14 cellular contexts compared by ENCODE assay signal in genomic region chr17:44987194-44987882, GRCh38. TPM values are rescaled to one million over a fixed set of nuclear protein-coding genes. Genes with fewer than 3 reads are reported as not detected.
DNase-seq lines count a peak whose midpoint lies in the region; ATAC-seq and TF ChIP-seq lines count a peak whose summit lies in the region.
"Had no signal": no experiment of that assay in that cellular context is flagged by ENCODE, and none has a peak within 500 bp of the region (broad histone marks: within the 10 kb centered on the region; RNA-seq: fewer than 3 reads in every experiment).

No MANE protein-coding gene starts in this region.

- 6 to 15% methylated on average over 8 to 18 of the region's 18 CpGs for WGBS in endodermal cell (ENCODE audit: insufficient coverage in 1 of 2, insufficient read length in 1 of 2), 2 experiments
- 1 to 4% methylated on average over 14 to 18 of the region's 18 CpGs for WGBS in testis, 2 donors

- 0 out of 2 replicates have a peak, but pooled peaks cover 3% of the 10 kb centered on the region for H3F3A ChIP-seq in DOHH2 (ENCODE audit: control insufficient read depth, insufficient read depth)

- H2AFZ ChIP-seq in neuron (ENCODE audit: low read depth, low read length): peak overlapping the region; percentile 57

- H3K4me1 ChIP-seq in DOHH2 (ENCODE audit: control insufficient read depth, low read length) (peaks cover 31% of the 10 kb centered on the region), endodermal cell (ENCODE audit: control insufficient read depth, insufficient read depth, low read length) (peaks cover 3% of the 10 kb centered on the region), neuron (ENCODE audit: insufficient read depth, low read length) (peaks cover 4% of the 10 kb centered on the region), testis (peaks cover 8% of the 10 kb centered on the region)
- H3K4me1 ChIP-seq: psoas muscle had no signal

- H4K20me1 ChIP-seq in DOHH2 (ENCODE audit: control insufficient read depth, insufficient read depth, low read depth, low read length): no peaks in the 10 kb centered on the region

- H3K4me1 Mint-ChIP-seq in endodermal cell: peaks cover 14% of the 10 kb centered on the region

- no peak for TF ChIP-seq POLR2A in testis (IDR thresholded peaks at IDR 0.05)

- no peak for TF ChIP-seq CTCF in DOHH2 (IDR thresholded peaks at IDR 0.05; ENCODE audit: low read depth, low read length, poor library complexity, severe bottlenecking)
- TF ChIP-seq CTCF in endodermal cell (conservative IDR thresholded peaks at IDR 0.05): no peak
- TF ChIP-seq CTCF in testis (IDR thresholded peaks at IDR 0.05): no peak

- no peaks in the 10 kb centered on the region for H3K79me2 ChIP-seq in DOHH2 (ENCODE audit: control insufficient read depth, low read length)

- no peaks in the 10 kb centered on the region for H3K9me2 ChIP-seq in DOHH2 (replicated peaks; ENCODE audit: control insufficient read depth, low read length)

- ATAC-seq in HG02981 (IDR thresholded peaks at IDR 0.05; ENCODE audit: unreplicated experiment): no peak
- ATAC-seq: psoas muscle had no signal

- H3K36me3 ChIP-seq in DOHH2 (ENCODE audit: control insufficient read depth, low read length): no peaks in the 10 kb centered on the region
- no peaks in the 10 kb centered on the region for H3K36me3 ChIP-seq in endodermal cell (ENCODE audit: control insufficient read depth, insufficient read depth, low read length)
- no peaks in the 10 kb centered on the region for H3K36me3 ChIP-seq in neuron (ENCODE audit: insufficient read depth, low read length)
- H3K36me3 ChIP-seq in testis (ENCODE audit: low read depth, missing control alignments): no peaks in the 10 kb centered on the region

- H3K27ac ChIP-seq in DOHH2 (ENCODE audit: low read depth, low read length) (no peak overlapping the region), endodermal cell (ENCODE audit: low read depth, low read length) (peak overlapping the region; percentile 83), testis (no peak overlapping the region)
- H3K27ac ChIP-seq: psoas muscle had no signal

- peaks cover 6% of the 10 kb centered on the region; the same call in 1 of the 2 replicates for H3K27me3 ChIP-seq in DOHH2 (ENCODE audit: control insufficient read depth, low read length)
- H3K27me3 ChIP-seq in endodermal cell (ENCODE audit: control insufficient read depth, insufficient read depth, low read length, poor library complexity, severe bottlenecking): no peaks in the 10 kb centered on the region
- no peaks in the 10 kb centered on the region for H3K27me3 ChIP-seq in neuron (ENCODE audit: insufficient read depth, low read length)
- no peaks in the 10 kb centered on the region for H3K27me3 ChIP-seq in testis

- no peaks in the 10 kb centered on the region for H3K9me3 Mint-ChIP-seq in endodermal cell

- H3K9ac ChIP-seq in endodermal cell (ENCODE audit: extremely low read depth, low read length, poor library complexity, severe bottlenecking): no peak overlapping the region

- H3K4me3 Mint-ChIP-seq in endodermal cell: peak overlapping the region; percentile 50

- intact Hi-C loops in testis (cut with DNase I; ENCODE audit: low total_unique reads): no loop called here

- DNase-seq in NCI-H82 (lab: John Stamatoyannopoulos, UW) (peak; percentile 88), endodermal cell (peak; percentile 93), testis (no peak), CD1c-positive myeloid dendritic cell (ENCODE audit: extremely low spot score) (no peak)
- no peak for DNase-seq in activated naive CD4-positive, alpha-beta T cell (lab: John Stamatoyannopoulos, UW)
- DNase-seq: NCI-H1048; OCI-M1; psoas muscle; stimulated activated CD4-positive, alpha-beta T cell treated with anti-CD3 and anti-CD28 coated beads, Interleukin-4, amount 100 ng/mL, for 1 hour; T-helper 9 cell had no signal

- H3K27ac Mint-ChIP-seq in endodermal cell: peak overlapping the region; percentile 72

- H3K9me3 ChIP-seq in DOHH2 (ENCODE audit: control insufficient read depth, insufficient read depth, low read length): no peaks in the 10 kb centered on the region; the same call in 1 of the 2 replicates
- no peaks in the 10 kb centered on the region for H3K9me3 ChIP-seq in endodermal cell (ENCODE audit: control insufficient read depth, low read length)
- H3K9me3 ChIP-seq in neuron (ENCODE audit: low read length): no peaks in the 10 kb centered on the region
- H3K9me3 ChIP-seq in testis: no peaks in the 10 kb centered on the region
- H3K9me3 ChIP-seq: psoas muscle had no signal

- H3K27me3 Mint-ChIP-seq in endodermal cell (ENCODE audit: insufficient read depth): peaks cover 5% of the 10 kb centered on the region

- H3K36me3 Mint-ChIP-seq in endodermal cell (ENCODE audit: low read depth): no peaks in the 10 kb centered on the region

- H3K4me2 ChIP-seq in DOHH2 (ENCODE audit: low read length): peak overlapping the region; percentile 80

- H3K4me3 ChIP-seq in DOHH2 (ENCODE audit: low read length) (peak overlapping the region; percentile 64), endodermal cell (ENCODE audit: low read length) (no peak overlapping the region), neuron (ENCODE audit: low read length) (peak overlapping the region; percentile 33), testis (peak overlapping the region in 1 of 2 donors; percentile 12)
- H3K4me3 ChIP-seq: psoas muscle had no signal

RNA-seq across cellular contexts. Expression of gene C1QL1, which starts 19.2 kb away (rescaled TPM):
- total RNA-seq in endodermal cell (1 to 10 TPM; 1.4 to 2.7 TPM), testis (1 to 10 TPM in 1 of 2 donors, under 1 TPM in 1; 0.74 to 1.3 TPM)
- 13.9 TPM for polyA plus RNA-seq in endodermal cell (2013, experiment 1 of 2)
- polyA plus RNA-seq in endodermal cell (2013, experiment 2 of 2): 12.4 TPM
- 1.7 TPM for polyA plus RNA-seq in testis (ENCODE audit: insufficient read depth, low read depth, low replicate concordance)
- total RNA-seq: bronchial epithelial cell, psoas muscle had no signal

RNA-seq across cellular contexts. Expression of gene KIF18B, which starts 39.8 kb away (rescaled TPM):
- total RNA-seq in endodermal cell (10 to 100 TPM; 43.5 to 64.7 TPM), testis (1 to 10 TPM; 3.7 to 6.0 TPM)
- 45.3 TPM for polyA plus RNA-seq in endodermal cell (2013, experiment 1 of 2)
- 46.4 TPM for polyA plus RNA-seq in endodermal cell (2013, experiment 2 of 2)
- 4.7 TPM for polyA plus RNA-seq in testis (ENCODE audit: insufficient read depth, low read depth, low replicate concordance)
- total RNA-seq: bronchial epithelial cell had no signal

Comparison
In these comparisons a context has a peak if more than half of its experiments do, and no peak if none do; other contexts are left out.
1. DNase-seq: peak in NCI-H82 (single experiment) and endodermal cell (single experiment); none in testis (single experiment), CD1c-positive myeloid dendritic cell (single experiment) and activated naive CD4-positive, alpha-beta T cell (0 of 4).
2. RNA of gene KIF18B, which starts 39.8 kb away (total RNA-seq): 43.5 to 64.7 TPM in endodermal cell; 3.7 to 6.0 TPM in testis; every median in the first group is over 4 times any median in the second.